Comparison of ENCODE assay signal across 24 cellular contexts in genomic region chr3:122767690-122768372, GRCh38. TPM values are rescaled to one million over a fixed set of nuclear protein-coding genes. Genes with fewer than 3 reads are reported as not detected.
A peak's percentile ranks its signal among the peaks of the same experiment; 100 is the strongest.
DNase-seq lines count a peak whose midpoint lies in the region; ATAC-seq and TF ChIP-seq lines count a peak whose summit lies in the region.
"Had no signal": no experiment of that assay in that cellular context is flagged by ENCODE, and none has a peak within 500 bp of the region (broad histone marks: within the 10 kb centered on the region; RNA-seq: fewer than 3 reads in every experiment).

No MANE protein-coding gene starts in this region.

- H3K27ac ChIP-seq in HUES48 (ENCODE audit: low read depth, low read length) = peak overlapping the region; percentile 17
- H3K27ac ChIP-seq in spleen = peak overlapping the region in 7 of 8 donors; percentile 72 to 88 (median 86)

- H3K36me3 ChIP-seq in HUES48 (ENCODE audit: control insufficient read depth, insufficient read depth, low read length) (peaks cover 3% of the 10 kb centered on the region; the same call in 1 of the 2 replicates), mucosa of descending colon (ENCODE audit: low read depth) (no peaks in the 10 kb centered on the region), spleen (peaks cover 0 to 59% (median 4%) of the 10 kb centered on the region in 6 donors)

- intact Hi-C loops in mucosa of descending colon (cut with DNase I, micrococcal nuclease) (no loop called here), spleen (cut with DNase I; ENCODE audit: low total_unique reads) (loop anchor here (10.0 kb wide), 1 partner anchor 257 kb away; the partner anchor contains the start of gene SEMA5B)
- intact Hi-C loops in activated CD4-positive, alpha-beta memory T cell treated with anti-CD3 and anti-CD28 coated beads for 36 hours (cut with micrococcal nuclease) = no loop called here

- no peak overlapping the region for H3K9ac ChIP-seq in HUES48 (ENCODE audit: low read depth, low read length)

- peak; percentile 17 for DNase-seq in fibroblast of pulmonary artery (ENCODE audit: low read depth)
- no peak for DNase-seq in mucosa of descending colon
- no peak for DNase-seq in spleen
- no peak for DNase-seq in GM03348 (ENCODE audit: low spot score)
- DNase-seq in activated CD4-positive, alpha-beta memory T cell treated with anti-CD3 and anti-CD28 coated beads for 36 hours = no peak
- DNase-seq: activated B cell treated with CpG ODN at 0.5 μM for 24 hours; amygdala; Calu3; effector CD8-positive, alpha-beta T cell; EL; HCEC 1CT; head of caudate nucleus; Kasumi-1; midbrain; NCI-H1105 treated with DMSO at 0.1 percent for 48 hours; NCI-H526 treated with DMSO at 0.1 percent for 48 hours; occipital lobe; stimulated activated CD4-positive, alpha-beta T cell treated with anti-CD3 and anti-CD28 coated beads, Interleukin-4, amount 100 ng/mL, for 24 hours; T-helper 17 cell had no signal

- POLR2A ChIA-PET in activated CD4-positive, alpha-beta memory T cell treated with anti-CD3 and anti-CD28 coated beads for 36 hours (lab: Charles Lee) = no interaction called here

- H3K4me3 ChIP-seq in HUES48 (ENCODE audit: low read depth, low read length) = no peak overlapping the region
- no peak overlapping the region for H3K4me3 ChIP-seq in fibroblast of pulmonary artery (replicated peaks; ENCODE audit: low read depth, low read length)
- no peak overlapping the region for H3K4me3 ChIP-seq in mucosa of descending colon
- H3K4me3 ChIP-seq in spleen = peak overlapping the region in 1 of 8 donors; percentile 49
- H3K4me3 ChIP-seq: esophagus muscularis mucosa had no signal

- TF ChIP-seq CTCF in fibroblast of pulmonary artery (IDR thresholded peaks at IDR 0.05; ENCODE audit: low read length, missing control alignments) = no peak
- no peak for TF ChIP-seq CTCF in mucosa of descending colon (IDR thresholded peaks at IDR 0.05)
- no peak for TF ChIP-seq CTCF in spleen (IDR thresholded peaks at IDR 0.05 in 8 of 11, conservative IDR thresholded peaks at IDR 0.05 in 3 of 11)

- whole genome bisulfite sequencing in spleen, 5 donors = 32 to 72% (median 59%) methylated on average over 1 of the region's 1 CpG

- H3K27ac Mint-ChIP-seq in activated CD4-positive, alpha-beta memory T cell treated with anti-CD3 and anti-CD28 coated beads for 36 hours = no peak overlapping the region
- H3K27ac Mint-ChIP-seq: activated B cell treated with CpG ODN at 0.5 μM for 24 hours; activated T-helper 2 cell treated with anti-CD3 and anti-CD28 coated beads, Interferon-gamma antibody, Interleukin-2, Interleukin-4, amounts not matched to agents 10 μg/mL and 5 μg/mL and 100 μg/mL, durations not matched to agents 14 hours and 24 hours and 36 hours; T-helper 17 cell had no signal

- H3K4me3 Mint-ChIP-seq in activated CD4-positive, alpha-beta memory T cell treated with anti-CD3 and anti-CD28 coated beads for 36 hours = no peak overlapping the region
- H3K4me3 Mint-ChIP-seq: activated B cell treated with CpG ODN at 0.5 μM for 24 hours, T-helper 17 cell had no signal

- no peaks in the 10 kb centered on the region for H3K9me3 Mint-ChIP-seq in activated CD4-positive, alpha-beta memory T cell treated with anti-CD3 and anti-CD28 coated beads for 36 hours
- H3K9me3 Mint-ChIP-seq: activated B cell treated with CpG ODN at 0.5 μM for 24 hours; activated T-helper 2 cell treated with anti-CD3 and anti-CD28 coated beads, Interferon-gamma antibody, Interleukin-2, Interleukin-4, amounts not matched to agents 10 μg/mL and 5 μg/mL and 100 μg/mL, durations not matched to agents 14 hours and 24 hours and 36 hours had no signal

- no peak for TF ChIP-seq POLR2A in spleen (IDR thresholded peaks at IDR 0.05)

- H3K9me3 ChIP-seq in HUES48 (ENCODE audit: control insufficient read depth, insufficient read depth, low read length) (no peaks in the 10 kb centered on the region), mucosa of descending colon (no peaks in the 10 kb centered on the region), spleen (no peaks in the 10 kb centered on the region)
- H3K9me3 ChIP-seq: esophagus muscularis mucosa had no signal

- H3K4me1 Mint-ChIP-seq in activated CD4-positive, alpha-beta memory T cell treated with anti-CD3 and anti-CD28 coated beads for 36 hours (ENCODE audit: low read depth) = no peaks in the 10 kb centered on the region
- H3K4me1 Mint-ChIP-seq: activated B cell treated with CpG ODN at 0.5 μM for 24 hours had no signal

- no peaks in the 10 kb centered on the region for H3K27me3 Mint-ChIP-seq in activated CD4-positive, alpha-beta memory T cell treated with anti-CD3 and anti-CD28 coated beads for 36 hours
- H3K27me3 Mint-ChIP-seq: activated B cell treated with CpG ODN at 0.5 μM for 24 hours, T-helper 17 cell had no signal

- CTCF ChIA-PET in activated CD4-positive, alpha-beta memory T cell treated with anti-CD3 and anti-CD28 coated beads for 36 hours (lab: Charles Lee) = no interaction called here

- H3K27me3 ChIP-seq in HUES48 (ENCODE audit: control insufficient read depth, insufficient read depth, low read length) = no peaks in the 10 kb centered on the region
- no peaks in the 10 kb centered on the region for H3K27me3 ChIP-seq in spleen (replicated peaks in 1 of 7)
- H3K27me3 ChIP-seq: esophagus muscularis mucosa had no signal

- peak; percentile 26 for ATAC-seq in mucosa of descending colon
- no peak for ATAC-seq in HG02642 (IDR thresholded peaks at IDR 0.05; ENCODE audit: poor library complexity, unreplicated experiment)
- ATAC-seq in HG03439 (IDR thresholded peaks at IDR 0.05; ENCODE audit: unreplicated experiment) = no peak
- ATAC-seq: T-helper 17 cell had no signal

- peaks cover 6% of the 10 kb centered on the region for H3K36me3 Mint-ChIP-seq in activated CD4-positive, alpha-beta memory T cell treated with anti-CD3 and anti-CD28 coated beads for 36 hours

- H3K4me1 ChIP-seq in HUES48 (ENCODE audit: control insufficient read depth, insufficient read depth, low read length) (no peaks in the 10 kb centered on the region), mucosa of descending colon (ENCODE audit: low read depth) (no peaks in the 10 kb centered on the region), spleen (peaks cover 0 to 62% (median 6%) of the 10 kb centered on the region in 6 donors)
- H3K4me1 ChIP-seq: esophagus muscularis mucosa had no signal

RNA-seq across cellular contexts. Expression of gene HSPBAP1, which starts 25.8 kb away (rescaled TPM):
- total RNA-seq in mucosa of descending colon (10 to 100 TPM in 1 of 3 donors, 1 to 10 TPM in 2; 6.6 to 12.2 (median 7.9) TPM), spleen (10 to 100 TPM; 17.8 to 42.9 (median 23.8) TPM)
- polyA plus RNA-seq in spleen = 10 to 100 TPM; 16.9 to 26.3 (median 17.0) TPM
- 1 to 10 TPM; 4.8 TPM for total RNA-seq in activated CD4-positive, alpha-beta memory T cell treated with anti-CD3 and anti-CD28 coated beads for 36 hours

RNA-seq across cellular contexts. Expression of gene SLC49A4, which starts 27.0 kb away (rescaled TPM):
- total RNA-seq in mucosa of descending colon (10 to 100 TPM; 16.4 to 27.7 (median 22.9) TPM), spleen (10 to 100 TPM; 10.2 to 31.8 (median 16.7) TPM)
- polyA plus RNA-seq in spleen = 1 to 10 TPM; 1.3 to 1.5 (median 1.4) TPM
- total RNA-seq in activated CD4-positive, alpha-beta memory T cell treated with anti-CD3 and anti-CD28 coated beads for 36 hours = 1 to 10 TPM; 2.3 to 2.7 TPM
